12 cellular contexts compared by ENCODE assay signal in the genomic region with DNA sequence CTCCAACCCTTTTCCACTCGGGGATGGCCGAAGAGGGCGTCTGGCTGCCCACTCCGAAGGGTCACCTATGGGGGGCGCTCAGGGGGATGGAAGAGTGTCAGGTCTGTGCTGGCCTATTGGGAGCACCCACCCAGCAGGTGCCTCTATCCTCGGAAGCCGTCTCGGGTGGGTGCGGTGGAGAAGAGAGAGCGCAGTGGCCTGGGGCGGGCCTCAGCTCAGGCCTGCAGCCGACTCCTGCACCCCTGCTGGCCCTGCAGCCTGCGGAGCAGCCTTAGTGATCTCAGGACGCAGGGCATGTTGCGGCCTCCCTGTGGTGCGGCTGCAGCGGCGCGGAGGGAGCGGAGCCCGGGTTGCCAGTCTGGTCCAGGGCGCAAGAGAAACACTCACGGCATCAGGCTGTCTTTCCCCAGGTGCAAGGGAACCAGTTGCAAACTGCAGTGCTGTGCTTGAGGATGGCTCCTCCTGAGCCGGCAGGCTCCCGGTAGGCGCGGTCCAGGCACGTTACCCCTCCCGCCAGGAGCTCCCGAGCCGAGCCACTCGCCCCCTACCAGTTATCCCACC. TPM values are rescaled to one million over a fixed set of nuclear protein-coding genes. Genes with fewer than 3 reads are reported as not detected.
A peak's percentile ranks its signal among the peaks of the same experiment; 100 is the strongest.
DNase-seq lines count a peak whose midpoint lies in the region; ATAC-seq and TF ChIP-seq lines count a peak whose summit lies in the region.
"Had no signal": no experiment of that assay in that cellular context is flagged by ENCODE, and none has a peak within 500 bp of the region (broad histone marks: within the 10 kb centered on the region; RNA-seq: fewer than 3 reads in every experiment).

No MANE protein-coding gene starts in this region.

- H3K4me3 ChIP-seq in Caco-2 (ENCODE audit: low read depth, low read length) = peak overlapping the region; percentile 96
- H3K4me3 ChIP-seq in endocrine pancreas (ENCODE audit: control insufficient read depth, insufficient read depth, low read length) = no peak overlapping the region

- CTCF ChIA-PET in Caco-2 (lab: Charles Lee) = no interaction called here

- peak overlapping the region; percentile 81 for H3K27ac Mint-ChIP-seq in Caco-2 (ENCODE audit: unreplicated experiment)
- H3K27ac Mint-ChIP-seq in nephron progenitor cell = no peak overlapping the region

- intact Hi-C loops in Caco-2 (cut with micrococcal nuclease; ENCODE audit: unreplicated experiment) = no loop called here

- H3K9ac ChIP-seq in endocrine pancreas (ENCODE audit: control insufficient read depth, insufficient read depth, low read length) = peak overlapping the region; percentile 19

- H3K4me3 Mint-ChIP-seq in Caco-2 (ENCODE audit: unreplicated experiment) (peak overlapping the region; percentile 85), nephron progenitor cell (peak overlapping the region; percentile 79)

- H3K36me3 Mint-ChIP-seq in Caco-2 (ENCODE audit: insufficient read depth, unreplicated experiment) (peaks cover 34% of the 10 kb centered on the region), nephron progenitor cell (ENCODE audit: low read depth) (peaks cover 12% of the 10 kb centered on the region)

- DNase-seq in Caco-2 (no peak), NCI-H1105 (lab: John Stamatoyannopoulos, UW) (peak; percentile 38), nephron progenitor cell (no peak), NCI-H146 treated with DMSO at 0.1 percent for 48 hours (lab: John Stamatoyannopoulos, UW; ENCODE audit: unreplicated experiment) (no peak), medulla oblongata (ENCODE audit: extremely low spot score) (no peak)
- DNase-seq: activated naive CD4-positive, alpha-beta T cell treated with anti-CD3 and anti-CD28 coated beads, Interleukin-2, amount 50 U/mL, for 16 hours; stimulated activated CD4-positive, alpha-beta T cell treated with anti-CD3 and anti-CD28 coated beads, Interleukin-4, amount 100 ng/mL, for 4 hours; transverse colon had no signal

- peaks cover 27% of the 10 kb centered on the region for H3K4me1 Mint-ChIP-seq in Caco-2 (ENCODE audit: low read depth, unreplicated experiment)
- peaks cover 55% of the 10 kb centered on the region for H3K4me1 Mint-ChIP-seq in nephron progenitor cell

- BruUV-seq in Caco-2 (replicated peaks; lab: Mats Ljungman, UMichigan) = no TSS peak

- H3K9me3 Mint-ChIP-seq in Caco-2 (ENCODE audit: unreplicated experiment) (peaks cover 11% of the 10 kb centered on the region), nephron progenitor cell (peaks cover 9% of the 10 kb centered on the region)

- ATAC-seq in GM19455 (IDR thresholded peaks at IDR 0.05; ENCODE audit: unreplicated experiment) (no peak), GM21423 (IDR thresholded peaks at IDR 0.05; ENCODE audit: unreplicated experiment) (no peak)
- ATAC-seq: activated CD4-positive, CD25-positive, alpha-beta regulatory T cell treated with anti-CD3 and anti-CD28 coated beads, Interleukin-2, amount 50 U/mL, for 24 hours had no signal

- H3K9me3 ChIP-seq in Caco-2 (no peaks in the 10 kb centered on the region), endocrine pancreas (ENCODE audit: control insufficient read depth, low read length) (no peaks in the 10 kb centered on the region)
- H3K9me3 ChIP-seq: transverse colon had no signal

- TF ChIP-seq CTCF in Caco-2 (IDR thresholded peaks at IDR 0.05; ENCODE audit: insufficient read depth in 1 of 2, low read depth in 1 of 2, low read length in 1 of 2, severe bottlenecking in 1 of 2, unreplicated experiment in 1 of 2) (no peak), nephron progenitor cell (IDR thresholded peaks at IDR 0.05) (no peak)

- H3K36me3 ChIP-seq in Caco-2 (ENCODE audit: control insufficient read depth, insufficient read depth, low read length) = no peaks in the 10 kb centered on the region
- peaks cover 4% of the 10 kb centered on the region for H3K36me3 ChIP-seq in endocrine pancreas (ENCODE audit: control insufficient read depth, insufficient read depth, low read length)
- H3K36me3 ChIP-seq: transverse colon had no signal

- H3K27me3 ChIP-seq in Caco-2 (replicated peaks; ENCODE audit: control insufficient read depth, insufficient read depth, low read length) (no peaks in the 10 kb centered on the region), endocrine pancreas (ENCODE audit: control insufficient read depth, insufficient read depth, low read length) (peaks cover 2% of the 10 kb centered on the region)

- POLR2A ChIA-PET in Caco-2 (lab: Charles Lee) = no interaction called here

- peaks cover 19% of the 10 kb centered on the region for H3K4me1 ChIP-seq in Caco-2
- no peaks in the 10 kb centered on the region for H3K4me1 ChIP-seq in endocrine pancreas (ENCODE audit: control insufficient read depth, insufficient read depth, low read length)

- H3K27me3 Mint-ChIP-seq in Caco-2 (ENCODE audit: insufficient read depth, unreplicated experiment) (no peaks in the 10 kb centered on the region), nephron progenitor cell (ENCODE audit: low read depth, poor library complexity) (peaks cover 75% of the 10 kb centered on the region)

RNA-seq across cellular contexts. Expression of a gene that starts 1.5 kb away (rescaled TPM):
- 43.6 and 44.1 TPM in 2 replicates for total RNA-seq in Caco-2 (2022)
- total RNA-seq: transverse colon had no signal
